In the genomic region with DNA sequence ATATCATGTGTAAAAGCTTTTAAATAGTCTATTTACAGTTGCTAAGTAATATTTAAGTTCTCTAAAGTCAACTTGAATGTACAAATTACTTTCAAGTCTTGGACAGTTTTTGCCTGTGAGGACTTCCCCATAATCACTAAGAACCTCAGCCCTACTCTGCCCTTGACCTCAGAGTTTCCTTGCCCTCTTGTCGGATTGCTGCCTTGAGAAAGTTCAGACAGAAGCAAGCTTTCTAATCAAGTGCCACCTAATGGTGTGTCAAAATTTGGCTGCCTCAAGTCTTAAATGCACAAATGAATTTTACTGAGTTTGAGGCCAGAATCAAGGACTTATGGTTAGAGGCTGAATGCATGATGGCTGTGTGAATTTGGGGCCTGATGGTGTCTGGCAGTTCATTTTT, we compare ENCODE assay signal across 10 cellular contexts.
A peak's percentile ranks its signal among the peaks of the same experiment; 100 is the strongest.
DNase-seq lines count a peak whose midpoint lies in the region; ATAC-seq and TF ChIP-seq lines count a peak whose summit lies in the region.
"Had no signal": no experiment of that assay in that cellular context is flagged by ENCODE, and none has a peak within 500 bp of the region (broad histone marks: within the 10 kb centered on the region; RNA-seq: fewer than 3 reads in every experiment).

No MANE protein-coding gene starts in this region.

- H2BK5ac ChIP-seq in trophoblast cell (ENCODE audit: low read depth, low read length, poor library complexity) = no peak overlapping the region

- H2BK120ac ChIP-seq in trophoblast cell (ENCODE audit: insufficient read depth, low read length, poor library complexity) = no peak overlapping the region

- H2BK12ac ChIP-seq in trophoblast cell (ENCODE audit: low read length) = no peak overlapping the region

- H3K27me3 ChIP-seq in trophoblast cell (ENCODE audit: insufficient read depth, low read length) (no peaks in the 10 kb centered on the region), prostate gland (replicated peaks; ENCODE audit: insufficient read depth) (no peaks in the 10 kb centered on the region)
- H3K27me3 ChIP-seq: esophagus squamous epithelium, SJCRH30 had no signal

- no peak overlapping the region for H4K12ac ChIP-seq in trophoblast cell (ENCODE audit: low read depth, low read length)

- H3K79me2 ChIP-seq in trophoblast cell (ENCODE audit: control insufficient read depth, insufficient read depth, low read length, poor library complexity) = no peaks in the 10 kb centered on the region

- H3K18ac ChIP-seq in trophoblast cell (ENCODE audit: low read length) = no peak overlapping the region

- H2AFZ ChIP-seq in trophoblast cell (ENCODE audit: insufficient read depth, low read length, poor library complexity) = no peak overlapping the region

- intact Hi-C loops in prostate gland (cut with DNase I) = loop anchor here (5.0 kb wide), 1 partner anchor 284 kb away; no protein-coding TSS in a partner anchor

- no peak overlapping the region for H3K14ac ChIP-seq in trophoblast cell (ENCODE audit: low read length)

- no peak for TF ChIP-seq CTCF in prostate gland (IDR thresholded peaks at IDR 0.05)

- H3K9ac ChIP-seq in trophoblast cell (ENCODE audit: low read length) = peak overlapping the region; percentile 36

- DNase-seq in Kasumi-1 (lab: John Stamatoyannopoulos, UW) = peak; percentile 87 to 89
- DNase-seq in trophoblast cell = no peak
- no peak for DNase-seq in prostate gland (ENCODE audit: low spot score)
- DNase-seq in activated effector memory CD4-positive, alpha-beta T cell treated with anti-CD3 and anti-CD28 coated beads, Interleukin-2, amount 50 U/mL, for 16 hours = no peak
- DNase-seq: esophagus squamous epithelium, SJCRH30 had no signal

- H3K27ac Mint-ChIP-seq in activated T-helper 17 cell treated with anti-CD3 and anti-CD28 coated beads, Interleukin-2, amount 50 U/mL, for 72 hours = peak overlapping the region; percentile 96

- H3K9me3 Mint-ChIP-seq in activated T-helper 17 cell treated with anti-CD3 and anti-CD28 coated beads, Interleukin-2, amount 50 U/mL, for 72 hours = peaks cover 3% of the 10 kb centered on the region

- peak; percentile 40 for ATAC-seq in GM18502 (IDR thresholded peaks at IDR 0.05; ENCODE audit: poor library complexity, unreplicated experiment)
- ATAC-seq in activated T-helper 17 cell treated with anti-CD3 and anti-CD28 coated beads, Interleukin-2, amount 50 U/mL, for 72 hours (replicated peaks) = no peak
- no peak for ATAC-seq in HG03045 (IDR thresholded peaks at IDR 0.05; ENCODE audit: unreplicated experiment)
- ATAC-seq: left lobe of liver had no signal

- no peak overlapping the region for H4K8ac ChIP-seq in trophoblast cell (ENCODE audit: low read depth, low read length)

- no CpG with 5 or more reads among the region's 1 CpG for WGBS in trophoblast cell (ENCODE audit: extremely low coverage, insufficient coverage, insufficient read length)
- 74% methylated on average over 1 of the region's 1 CpG for WGBS in prostate gland

- H3K4me1 ChIP-seq in trophoblast cell (ENCODE audit: control insufficient read depth in 1 of 2, insufficient read depth in 2 of 2, low read length in 2 of 2) (no peaks in the 10 kb centered on the region), prostate gland (replicated peaks) (no peaks in the 10 kb centered on the region)
- H3K4me1 ChIP-seq: esophagus squamous epithelium, SJCRH30 had no signal

- no peaks in the 10 kb centered on the region for H3K9me3 ChIP-seq in trophoblast cell (ENCODE audit: insufficient read depth, low read depth, low read length)
- H3K9me3 ChIP-seq in prostate gland = no peaks in the 10 kb centered on the region
- H3K9me3 ChIP-seq: esophagus squamous epithelium, SJCRH30 had no signal

- H3K4me1 Mint-ChIP-seq in activated T-helper 17 cell treated with anti-CD3 and anti-CD28 coated beads, Interleukin-2, amount 50 U/mL, for 72 hours = peaks cover 12% of the 10 kb centered on the region

- no peak overlapping the region for H3K23ac ChIP-seq in trophoblast cell (ENCODE audit: low read length)

- H3K36me3 ChIP-seq in trophoblast cell (ENCODE audit: control insufficient read depth in 1 of 2, insufficient read depth in 2 of 2, low read length in 2 of 2) (no peaks in the 10 kb centered on the region), prostate gland (no peaks in the 10 kb centered on the region)
- H3K36me3 ChIP-seq: esophagus squamous epithelium, SJCRH30 had no signal

- no peak overlapping the region for H3K4me2 ChIP-seq in trophoblast cell (ENCODE audit: low read length)

- no peaks in the 10 kb centered on the region for H3K79me1 ChIP-seq in trophoblast cell (ENCODE audit: low read length)

- no peak overlapping the region for H3K4me3 ChIP-seq in trophoblast cell (ENCODE audit: low read depth, low read length)
- no peak overlapping the region for H3K4me3 ChIP-seq in prostate gland
- H3K4me3 ChIP-seq: esophagus squamous epithelium, SJCRH30 had no signal

- H3K27me3 Mint-ChIP-seq in activated T-helper 17 cell treated with anti-CD3 and anti-CD28 coated beads, Interleukin-2, amount 50 U/mL, for 72 hours = no peaks in the 10 kb centered on the region

- TF ChIP-seq POLR2A in prostate gland (IDR thresholded peaks at IDR 0.05) = no peak

- H3K36me3 Mint-ChIP-seq in activated T-helper 17 cell treated with anti-CD3 and anti-CD28 coated beads, Interleukin-2, amount 50 U/mL, for 72 hours (ENCODE audit: low read depth) = no peaks in the 10 kb centered on the region

- H4K91ac ChIP-seq in trophoblast cell (ENCODE audit: low read depth, low read length) = no peak overlapping the region

- no peak overlapping the region for H3K27ac ChIP-seq in trophoblast cell (ENCODE audit: low read depth, low read length)
- H3K27ac ChIP-seq in prostate gland = no peak overlapping the region
- H3K27ac ChIP-seq: esophagus squamous epithelium, SJCRH30 had no signal

- no peak overlapping the region for H3K4ac ChIP-seq in trophoblast cell (ENCODE audit: low read depth, low read length)

- peak overlapping the region; percentile 68 for H3K4me3 Mint-ChIP-seq in activated T-helper 17 cell treated with anti-CD3 and anti-CD28 coated beads, Interleukin-2, amount 50 U/mL, for 72 hours

- H2AK5ac ChIP-seq in trophoblast cell (ENCODE audit: low read length) = no peak overlapping the region

Comparison
In these comparisons a context has a peak if more than half of its experiments do, and no peak if none do; other contexts are left out.
1. DNase-seq: peak in Kasumi-1 (2 of 2); none in trophoblast cell (0 of 2), prostate gland (single experiment) and activated effector memory CD4-positive, alpha-beta T cell treated with anti-CD3 and anti-CD28 coated beads, Interleukin-2, amount 50 U/mL, for 16 hours (single experiment).